ENCODE assay signal across 30 cellular contexts in the genomic region with DNA sequence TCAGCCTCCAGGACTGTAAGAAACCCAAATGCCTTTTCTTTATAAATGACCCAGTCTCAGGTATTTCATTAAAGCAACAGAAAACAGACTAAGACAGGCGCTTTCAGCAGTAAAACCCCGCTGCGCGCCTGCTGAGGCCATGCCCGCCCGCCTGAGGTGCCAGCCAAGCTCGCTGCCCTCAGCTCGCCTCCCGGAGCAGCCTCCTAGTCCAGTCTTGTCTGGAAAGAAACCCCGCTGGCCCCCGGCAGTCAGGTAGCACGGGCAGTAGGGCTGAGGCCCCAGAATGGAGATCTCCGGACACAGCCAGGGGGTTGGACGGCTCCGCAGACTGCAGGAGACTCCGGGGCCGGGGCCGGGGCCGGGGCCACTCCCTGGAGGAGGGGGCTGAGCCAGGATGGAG. TPM values are rescaled to one million over a fixed set of nuclear protein-coding genes. Genes with fewer than 3 reads are reported as not detected.
"Had no signal": no experiment of that assay in that cellular context is flagged by ENCODE, and none has a peak within 500 bp of the region (broad histone marks: within the 10 kb centered on the region; RNA-seq: fewer than 3 reads in every experiment).

No MANE protein-coding gene starts in this region.

- H3K4me3 Mint-ChIP-seq: naive thymus-derived CD8-positive, alpha-beta T cell; natural killer cell treated with Interleukin-12 subunit alpha and Interleukin-12 subunit beta and Interleukin-15 and Interleukin-18, amount 100 ng/mL, for 72 hours; nephron progenitor cell; neural crest cell; stimulated activated memory B cell treated with anti-CD40 and anti-IgM and Interleukin-4, amounts not matched to agents 10 μg/mL and 1 μg/mL and 100 μg/mL, for 72 hours; stimulated activated naive CD8-positive, alpha-beta T cell treated with anti-CD3 and anti-CD28 coated beads, Interleukin-15, Interleukin-2, amounts not matched to agents 100 ng/mL and 50 ng/mL, for 24 hours; type B pancreatic cell had no signal

- H3K27ac ChIP-seq: ovary, parathyroid adenoma, psoas muscle, right lobe of liver, sigmoid colon, suprapubic skin, testis, tibial artery, transverse colon, upper lobe of right lung, uterus had no signal

- H3K27me3 ChIP-seq: ovary, right lobe of liver, suprapubic skin, testis, tibial artery, transverse colon, upper lobe of right lung, uterus had no signal

- DNase-seq: naive B cell; naive thymus-derived CD8-positive, alpha-beta T cell; nephron progenitor cell; occipital lobe; ovary; psoas muscle; right lobe of liver; sigmoid colon; small intestine; stimulated activated CD4-positive, alpha-beta T cell treated with anti-CD3 and anti-CD28 coated beads, Interleukin-15, amount 100 ng/mL, for 24 hours; stimulated activated CD4-positive, alpha-beta T cell treated with anti-CD3 and anti-CD28 coated beads, Interleukin-2, amount 100 ng/mL, for 24 hours; stimulated activated CD4-positive, alpha-beta T cell treated with anti-CD3 and anti-CD28 coated beads, Interleukin-2, amount 100 ng/mL, for 48 hours; stimulated activated CD4-positive, alpha-beta T cell treated with anti-CD3 and anti-CD28 coated beads, Interleukin-4, amount 100 ng/mL, for 24 hours; stimulated activated naive CD4-positive, alpha-beta T cell; tibial artery; transverse colon; upper lobe of right lung; uterus had no signal

- H3K9me3 Mint-ChIP-seq: naive B cell; naive thymus-derived CD8-positive, alpha-beta T cell; natural killer cell treated with Interleukin-12 subunit alpha and Interleukin-12 subunit beta and Interleukin-15 and Interleukin-18, amount 100 ng/mL, for 72 hours; nephron progenitor cell; neural crest cell; stimulated activated naive CD8-positive, alpha-beta T cell treated with anti-CD3 and anti-CD28 coated beads, Interleukin-15, Interleukin-2, amounts not matched to agents 100 ng/mL and 50 ng/mL, for 24 hours; type B pancreatic cell had no signal

- H3K36me3 Mint-ChIP-seq: naive B cell; naive thymus-derived CD8-positive, alpha-beta T cell; natural killer cell treated with Interleukin-12 subunit alpha and Interleukin-12 subunit beta and Interleukin-15 and Interleukin-18, amount 100 ng/mL, for 72 hours; type B pancreatic cell had no signal

- H3K9ac ChIP-seq: parathyroid adenoma had no signal

- H3K4me1 ChIP-seq: parathyroid adenoma, sigmoid colon, uterus had no signal

- H3K36me3 ChIP-seq: ovary, right lobe of liver, sigmoid colon, suprapubic skin, tibial artery, transverse colon, upper lobe of right lung, uterus had no signal

- ATAC-seq: naive thymus-derived CD8-positive, alpha-beta T cell; natural killer cell treated with Interleukin-12 subunit alpha and Interleukin-12 subunit beta and Interleukin-15 and Interleukin-18, amount 100 ng/mL, for 72 hours; right lobe of liver; stimulated activated memory B cell treated with anti-CD40 and anti-IgM and Interleukin-4, amounts not matched to agents 10 μg/mL and 1 μg/mL and 100 μg/mL, for 72 hours; upper lobe of right lung had no signal

- H3K27ac Mint-ChIP-seq: naive B cell; natural killer cell treated with Interleukin-12 subunit alpha and Interleukin-12 subunit beta and Interleukin-15 and Interleukin-18, amount 100 ng/mL, for 72 hours; nephron progenitor cell; progenitor cell of endocrine pancreas; stimulated activated memory B cell treated with anti-CD40 and anti-IgM and Interleukin-4, amounts not matched to agents 10 μg/mL and 1 μg/mL and 100 μg/mL, for 72 hours; stimulated activated naive CD8-positive, alpha-beta T cell treated with anti-CD3 and anti-CD28 coated beads, Interleukin-15, Interleukin-2, amounts not matched to agents 100 ng/mL and 50 ng/mL, for 24 hours; type B pancreatic cell had no signal

- H3K4me3 ChIP-seq: ovary, psoas muscle, right lobe of liver, sigmoid colon, suprapubic skin, tibial artery, transverse colon, upper lobe of right lung, uterus had no signal

- H3K9me3 ChIP-seq: ovary, psoas muscle, right lobe of liver, sigmoid colon, suprapubic skin, testis, tibial artery, transverse colon, upper lobe of right lung, uterus had no signal

- H2AFZ ChIP-seq: parathyroid adenoma had no signal

RNA-seq across cellular contexts. Expression of a gene that starts 32.0 kb away (rescaled TPM):
- total RNA-seq: naive thymus-derived CD8-positive, alpha-beta T cell; natural killer cell treated with Interleukin-12 subunit alpha and Interleukin-12 subunit beta and Interleukin-15 and Interleukin-18, amount 100 ng/mL, for 72 hours; neural crest cell; occipital lobe; progenitor cell of endocrine pancreas; psoas muscle; right cardiac atrium; sigmoid colon; skeletal muscle tissue; suprapubic skin; upper lobe of right lung; urinary bladder had no signal
- polyA plus RNA-seq: right cardiac atrium had no signal
